In the genomic region with DNA sequence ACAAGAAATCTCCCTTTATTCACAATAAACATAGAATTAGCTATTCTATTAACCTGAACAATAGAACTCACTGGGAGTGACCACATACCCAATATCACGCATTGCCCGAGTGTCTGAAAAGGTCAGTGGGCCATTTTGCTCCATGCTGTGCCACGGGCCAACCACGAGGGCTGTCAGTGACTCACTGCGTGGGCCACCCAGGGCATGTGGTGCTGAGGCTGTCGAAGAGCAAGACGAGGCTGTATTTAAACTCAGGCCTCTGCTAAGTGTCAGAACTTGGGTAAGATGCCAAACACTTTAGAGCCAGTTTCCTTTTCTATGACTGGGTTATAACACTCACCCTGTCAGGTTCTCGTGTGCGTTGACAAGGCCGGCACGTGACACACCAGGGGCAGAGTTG, we compare ENCODE assay signal across 3 cellular contexts. TPM values are rescaled to one million over a fixed set of nuclear protein-coding genes. Genes with fewer than 3 reads are reported as not detected.
"Had no signal": no experiment of that assay in that cellular context is flagged by ENCODE, and none has a peak within 500 bp of the region (broad histone marks: within the 10 kb centered on the region; RNA-seq: fewer than 3 reads in every experiment).

No MANE protein-coding gene starts in this region.

RNA-seq across cellular contexts. Expression of a gene that starts 54.8 kb away (rescaled TPM):
- total RNA-seq: HT-29, MCF 10A had no signal
- polyA plus RNA-seq: IgD-negative memory B cell had no signal
